ENCODE assay signal across 8 cellular contexts in the genomic region with DNA sequence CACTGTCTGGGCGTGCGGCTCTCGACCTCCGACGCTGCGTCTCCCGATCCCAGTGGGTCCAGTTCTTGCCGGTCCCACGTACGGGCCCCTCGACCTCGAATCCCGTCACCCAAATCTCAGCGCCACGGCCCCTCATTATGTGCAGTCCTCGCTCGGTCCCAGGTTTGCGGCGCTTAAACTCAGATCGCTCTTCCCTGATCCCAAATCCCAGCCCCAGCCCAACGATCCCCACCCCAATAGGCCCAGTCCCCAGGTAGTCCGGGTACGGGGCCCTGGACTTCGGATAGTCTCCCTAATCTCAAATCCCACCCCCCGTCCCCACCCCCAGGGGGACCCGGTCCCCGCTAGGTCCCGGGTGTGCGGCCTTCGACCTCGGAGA.
A peak's percentile ranks its signal among the peaks of the same experiment; 100 is the strongest.
DNase-seq lines count a peak whose midpoint lies in the region; ATAC-seq and TF ChIP-seq lines count a peak whose summit lies in the region.

No MANE protein-coding gene starts in this region.

- DNase-seq in activated naive CD4-positive, alpha-beta T cell treated with Interleukin-2 at 50 U/mL for 16 hours = peak; percentile 21
- no peak for DNase-seq in activated naive CD4-positive, alpha-beta T cell treated with anti-CD3 and anti-CD28 coated beads, Interleukin-2, amount 50 U/mL, for 16 hours
- DNase-seq in WERI-Rb-1 (no peak), hepatic stellate cell (ENCODE audit: low spot score) (peak; percentile 20), DMS114 treated with DMSO at 0.1 percent for 48 hours (lab: John Stamatoyannopoulos, UW; ENCODE audit: unreplicated experiment) (no peak), OCI-M1 (lab: John Stamatoyannopoulos, UW) (no peak)

- H3K9me3 ChIP-seq in WERI-Rb-1 (ENCODE audit: severe bottlenecking) = peaks cover 5% of the 10 kb centered on the region

- no peaks in the 10 kb centered on the region for H3K27me3 ChIP-seq in WERI-Rb-1 (ENCODE audit: insufficient read depth, low read depth, severe bottlenecking)

- H3K36me3 Mint-ChIP-seq in stimulated activated memory B cell treated with anti-CD40 and anti-IgM and Interleukin-4, amounts not matched to agents 10 μg/mL and 1 μg/mL and 100 μg/mL, for 72 hours = peaks cover 8% of the 10 kb centered on the region

- peak overlapping the region; percentile 92 for H3K27ac Mint-ChIP-seq in stimulated activated memory B cell treated with anti-CD40 and anti-IgM and Interleukin-4, amounts not matched to agents 10 μg/mL and 1 μg/mL and 100 μg/mL, for 72 hours

- H3K4me3 Mint-ChIP-seq in stimulated activated memory B cell treated with anti-CD40 and anti-IgM and Interleukin-4, amounts not matched to agents 10 μg/mL and 1 μg/mL and 100 μg/mL, for 72 hours = peak overlapping the region; percentile 97

- TF ChIP-seq CTCF in WERI-Rb-1 (IDR thresholded peaks at IDR 0.05; ENCODE audit: low read depth, low read length) = no peak

- H3K36me3 ChIP-seq in WERI-Rb-1 = peaks cover 30% of the 10 kb centered on the region

- H3K9me3 Mint-ChIP-seq in stimulated activated memory B cell treated with anti-CD40 and anti-IgM and Interleukin-4, amounts not matched to agents 10 μg/mL and 1 μg/mL and 100 μg/mL, for 72 hours = no peaks in the 10 kb centered on the region

- peak overlapping the region; percentile 88 for H3K4me3 ChIP-seq in WERI-Rb-1 (ENCODE audit: low read depth, low read length)

- H3K27ac ChIP-seq in WERI-Rb-1 = peak overlapping the region; percentile 95

- H3K27me3 Mint-ChIP-seq in stimulated activated memory B cell treated with anti-CD40 and anti-IgM and Interleukin-4, amounts not matched to agents 10 μg/mL and 1 μg/mL and 100 μg/mL, for 72 hours = no peaks in the 10 kb centered on the region

- peak; percentile 0 for ATAC-seq in stimulated activated memory B cell treated with anti-CD40 and anti-IgM and Interleukin-4, amounts not matched to agents 10 μg/mL and 1 μg/mL and 100 μg/mL, for 72 hours
- ATAC-seq in GM18519 (IDR thresholded peaks at IDR 0.05; ENCODE audit: low FRiP score, unreplicated experiment) = no peak

- H3K4me1 Mint-ChIP-seq in stimulated activated memory B cell treated with anti-CD40 and anti-IgM and Interleukin-4, amounts not matched to agents 10 μg/mL and 1 μg/mL and 100 μg/mL, for 72 hours = peaks cover 46% of the 10 kb centered on the region

Comparison
In these comparisons a context has a peak if more than half of its experiments do, and no peak if none do; other contexts are left out.
1. DNase-seq: peak in activated naive CD4-positive, alpha-beta T cell treated with Interleukin-2 at 50 U/mL for 16 hours (single experiment) and hepatic stellate cell (single experiment); none in activated naive CD4-positive, alpha-beta T cell treated with anti-CD3 and anti-CD28 coated beads, Interleukin-2, amount 50 U/mL, for 16 hours (single experiment), WERI-Rb-1 (single experiment), DMS114 treated with DMSO at 0.1 percent for 48 hours (single experiment) and OCI-M1 (single experiment).